In genomic region chr16:74999683-75000480, GRCh38 we compare ENCODE assay signal across 8 cellular contexts. TPM values are rescaled to one million over a fixed set of nuclear protein-coding genes. Genes with fewer than 3 reads are reported as not detected.
DNase-seq lines count a peak whose midpoint lies in the region; ATAC-seq and TF ChIP-seq lines count a peak whose summit lies in the region.

No MANE protein-coding gene starts in this region.

- H3K27me3 ChIP-seq in muscle layer of colon (ENCODE audit: control insufficient read depth in 1 of 2, insufficient read depth in 2 of 2, low read length in 2 of 2): no peaks in the 10 kb centered on the region

- peaks cover 21% of the 10 kb centered on the region for H3K4me1 ChIP-seq in muscle layer of colon (ENCODE audit: insufficient read depth, low read length)

- H3K9ac ChIP-seq in muscle layer of colon (ENCODE audit: low read length): peak overlapping the region; percentile 27

- H3K27ac ChIP-seq in C4-2B: peak overlapping the region; percentile 80
- peak overlapping the region; percentile 82 for H3K27ac ChIP-seq in muscle layer of colon (ENCODE audit: low read depth, low read length)

- no peak for TF ChIP-seq CTCF in C4-2B (conservative IDR thresholded peaks at IDR 0.05)

- DNase-seq in NCI-H345 treated with DMSO at 0.1 percent for 48 hours (lab: John Stamatoyannopoulos, UW; ENCODE audit: unreplicated experiment) (peak; percentile 32), activated T-cell treated with anti-CD3 and anti-CD28 coated beads for 4 hours (peak; percentile 27), epidermal melanocyte (ENCODE audit: insufficient read length, low spot score) (no peak)
- peak; percentile 53 for DNase-seq in stimulated activated naive CD4-positive, alpha-beta T cell treated with Interleukin-2 at 50 U/mL for 16 hours (lab: John Stamatoyannopoulos, UW)

- peak overlapping the region; percentile 72 to 75 for H3K4me3 ChIP-seq in muscle layer of colon (ENCODE audit: low read depth in 1 of 2, low read length in 2 of 2)

- peak; percentile 42 for ATAC-seq in GM21717 (IDR thresholded peaks at IDR 0.05; ENCODE audit: unreplicated experiment)
- peak; percentile 54 for ATAC-seq in esophagus mucosa

- no peaks in the 10 kb centered on the region for H3K9me3 ChIP-seq in muscle layer of colon (ENCODE audit: low read length)

- H3K36me3 ChIP-seq in muscle layer of colon (ENCODE audit: insufficient read depth, low read length): no peaks in the 10 kb centered on the region

RNA-seq across cellular contexts. Expression of gene ZNRF1, which starts 1.1 kb away (rescaled TPM):
- total RNA-seq in esophagus mucosa: 42.5 TPM

RNA-seq across cellular contexts. Expression of gene WDR59, which starts 15.0 kb away (rescaled TPM):
- total RNA-seq in esophagus mucosa: 38.3 TPM
